8 cellular contexts compared by ENCODE assay signal in genomic region chr3:186930639-186931486, GRCh38. TPM values are rescaled to one million over a fixed set of nuclear protein-coding genes. Genes with fewer than 3 reads are reported as not detected.
DNase-seq lines count a peak whose midpoint lies in the region; ATAC-seq and TF ChIP-seq lines count a peak whose summit lies in the region.

No MANE protein-coding gene starts in this region.

- intact Hi-C loops in lower lobe of right lung (cut with DNase I), result no loop called here

- peak; percentile 35 for TF ChIP-seq CTCF in lower lobe of right lung (IDR thresholded peaks at IDR 0.05)

- peak overlapping the region; percentile 94 for H3K4me3 ChIP-seq in lower lobe of right lung

- ATAC-seq in GM18511 (IDR thresholded peaks at IDR 0.05; ENCODE audit: unreplicated experiment), result peak; percentile 79
- peak; percentile 72 for ATAC-seq in HG02981 (IDR thresholded peaks at IDR 0.05; ENCODE audit: unreplicated experiment)
- peak; percentile 91 to 93 for ATAC-seq in lower lobe of right lung

- no peaks in the 10 kb centered on the region for H3K27me3 ChIP-seq in lower lobe of right lung (ENCODE audit: low read depth)

- no peaks in the 10 kb centered on the region for H3K9me3 ChIP-seq in lower lobe of right lung

- peaks cover 26% of the 10 kb centered on the region for H3K4me1 ChIP-seq in lower lobe of right lung

- peak; percentile 50 for DNase-seq in 8988T
- peak; percentile 60 for DNase-seq in NCI-H2171 treated with DMSO at 0.1 percent for 48 hours (lab: John Stamatoyannopoulos, UW)
- DNase-seq in activated CD4-positive, alpha-beta T cell treated with anti-CD3 and anti-CD28 coated beads for 48 hours, result peak; percentile 73
- DNase-seq in dermis microvascular lymphatic vessel endothelial cell (ENCODE audit: low read depth in 2 of 2), result peak; percentile 40 to 82
- peak; percentile 82 for DNase-seq in lower lobe of right lung
- DNase-seq in stimulated activated CD8-positive, alpha-beta memory T cell treated with anti-CD3 and anti-CD28 coated beads, Interleukin-15, amount 100 ng/mL, for 24 hours (ENCODE audit: low read depth), result peak; percentile 22

- H3K27ac ChIP-seq in lower lobe of right lung, result peak overlapping the region; percentile 86

- peaks cover 4% of the 10 kb centered on the region for H3K36me3 ChIP-seq in lower lobe of right lung

RNA-seq across cellular contexts. Expression of gene ST6GAL1, which starts 0.5 kb away (rescaled TPM):
- 32.5 and 85.3 TPM in 2 replicates for total RNA-seq in dermis microvascular lymphatic vessel endothelial cell
- total RNA-seq in lower lobe of right lung, result 72.7 TPM

Comparison
In these comparisons a context has a peak if more than half of its experiments do, and no peak if none do; other contexts are left out.
1. Peak in every context shown above with its lines: DNase-seq, ATAC-seq, H3K4me3 ChIP-seq and H3K27ac ChIP-seq.
2. DNase-seq: peak in every context shown above with its lines; median percentile 82 in lower lobe of right lung; 73 in activated CD4-positive, alpha-beta T cell treated with anti-CD3 and anti-CD28 coated beads for 48 hours; 61 in dermis microvascular lymphatic vessel endothelial cell; 60 in NCI-H2171 treated with DMSO at 0.1 percent for 48 hours; 50 in 8988T; 22 in stimulated activated CD8-positive, alpha-beta memory T cell treated with anti-CD3 and anti-CD28 coated beads, Interleukin-15, amount 100 ng/mL, for 24 hours.